1 cellular context compared by ENCODE assay signal in the genomic region with DNA sequence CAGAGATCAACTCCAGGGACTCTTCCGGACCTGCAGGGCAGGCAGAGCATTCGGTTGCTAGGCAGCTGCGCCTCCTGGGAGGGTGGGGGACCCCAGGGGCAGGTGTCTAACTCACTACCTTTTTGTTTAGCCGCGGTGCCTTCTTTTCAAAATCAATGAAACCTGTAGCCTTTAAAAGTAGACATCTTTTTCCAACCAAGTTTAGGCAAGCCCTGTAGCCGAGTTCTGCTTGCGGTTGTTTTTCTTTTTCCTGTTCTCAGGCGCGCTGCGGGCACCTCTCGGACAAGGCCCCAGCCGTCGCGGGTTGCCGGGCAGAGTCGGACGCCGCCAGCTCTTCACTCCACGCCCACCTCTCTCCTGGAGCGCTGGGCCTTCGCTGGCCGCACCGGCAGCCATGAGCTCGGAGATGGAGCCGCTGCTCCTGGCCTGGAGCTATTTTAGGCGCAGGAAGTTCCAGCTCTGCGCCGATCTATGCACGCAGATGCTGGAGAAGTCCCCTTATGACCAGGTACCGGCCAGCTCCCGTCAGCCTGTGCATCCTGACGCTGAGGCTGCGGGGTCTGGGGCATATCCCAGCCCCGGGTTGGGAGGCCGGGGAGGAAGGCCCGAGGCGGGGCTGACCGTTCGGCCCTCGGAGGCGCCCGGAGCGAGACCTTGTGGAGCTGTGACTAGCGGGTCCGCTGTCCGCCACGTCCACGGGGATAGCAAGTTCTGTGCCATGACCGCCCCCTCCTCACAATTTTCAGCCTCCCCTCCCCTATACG.
TF ChIP-seq lines count a peak whose summit lies in the region.

A gene (plus strand): TSS at position 338 of the 764 bp plus-strand sequence. CDS start 57 bp downstream, at position 395.

TF ChIP-seq in A549, 52 proteins besides CTCF, POLR2A, EP300 and RAD21 (continued from another document):
- TF ChIP-seq MAZ (IDR thresholded peaks at IDR 0.05; ENCODE audit: borderline replicate concordance, low read depth, low read length) (no peak), BHLHE40 (IDR thresholded peaks at IDR 0.05; ENCODE audit: low read depth, low read length) (no peak), HOXA7 (CRISPR knock-in tag; IDR thresholded peaks at IDR 0.05) (no peak), CBX8 (IDR thresholded peaks at IDR 0.05) (no peak), JUN (IDR thresholded peaks at IDR 0.05) (peak; percentile 79 to 86), CBX2 (IDR thresholded peaks at IDR 0.05; ENCODE audit: borderline replicate concordance, low read depth) (no peak), EHMT2 (IDR thresholded peaks at IDR 0.05; ENCODE audit: low read depth) (no peak), SMC3 (IDR thresholded peaks at IDR 0.05) (peak; percentile 12; the same call in 1 of the 3 replicates), HEYL (CRISPR knock-in tag; IDR thresholded peaks at IDR 0.05) (no peak), HDAC2 (IDR thresholded peaks at IDR 0.05) (no peak), GATA3 (IDR thresholded peaks at IDR 0.05; ENCODE audit: borderline replicate concordance) (no peak), SREBF2 (IDR thresholded peaks at IDR 0.05) (no peak), MAFK (IDR thresholded peaks at IDR 0.05; ENCODE audit: partially characterized antibody) (no peak), RCOR1 (IDR thresholded peaks at IDR 0.05; ENCODE audit: low read depth, low read length) (no peak), JUNB (IDR thresholded peaks at IDR 0.05) (no peak), NFE2L2 (conservative IDR thresholded peaks at IDR 0.05; ENCODE audit: low read length) (no peak), EHF (CRISPR knock-in tag; IDR thresholded peaks at IDR 0.05) (no peak), FOSL2 (IDR thresholded peaks at IDR 0.05) (no peak), FOSL2 (CRISPR knock-in tag; IDR thresholded peaks at IDR 0.05) (no peak), FOXS1 (CRISPR knock-in tag; IDR thresholded peaks at IDR 0.05) (no peak), NPAS2 (CRISPR knock-in tag; IDR thresholded peaks at IDR 0.05; ENCODE audit: borderline replicate concordance) (no peak), HOXB5 (CRISPR knock-in tag; IDR thresholded peaks at IDR 0.05) (no peak), TFCP2L1 (CRISPR knock-in tag; IDR thresholded peaks at IDR 0.05) (no peak; the same call in 1 of the 2 replicates), ZNF302 (CRISPR knock-in tag; IDR thresholded peaks at IDR 0.05) (no peak), CHD4 (IDR thresholded peaks at IDR 0.05; ENCODE audit: borderline replicate concordance) (no peak), ZC3H11A (IDR thresholded peaks at IDR 0.05) (no peak), RNF2 (IDR thresholded peaks at IDR 0.05; ENCODE audit: borderline replicate concordance, low read depth) (no peak), RARB (CRISPR knock-in tag; IDR thresholded peaks at IDR 0.05) (no peak), PHF8 (IDR thresholded peaks at IDR 0.05; ENCODE audit: borderline replicate concordance, low read depth) (peak; percentile 93), FOSB (CRISPR knock-in tag; IDR thresholded peaks at IDR 0.05) (no peak), ZSCAN20 (CRISPR knock-in tag; IDR thresholded peaks at IDR 0.05) (no peak), KDM5A (IDR thresholded peaks at IDR 0.05) (no peak)
- TF ChIP-seq, protein P1, sequence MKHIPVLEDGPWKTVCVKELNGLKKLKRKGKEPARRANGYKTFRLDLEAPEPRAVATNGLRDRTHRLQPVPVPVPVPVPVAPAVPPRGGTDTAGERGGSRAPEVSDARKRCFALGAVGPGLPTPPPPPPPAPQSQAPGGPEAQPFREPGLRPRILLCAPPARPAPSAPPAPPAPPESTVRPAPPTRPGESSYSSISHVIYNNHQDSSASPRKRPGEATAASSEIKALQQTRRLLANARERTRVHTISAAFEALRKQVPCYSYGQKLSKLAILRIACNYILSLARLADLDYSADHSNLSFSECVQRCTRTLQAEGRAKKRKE (CRISPR knock-in tag; IDR thresholded peaks at IDR 0.05; ENCODE audit: low read depth) = no peak
- TF ChIP-seq, protein P2, sequence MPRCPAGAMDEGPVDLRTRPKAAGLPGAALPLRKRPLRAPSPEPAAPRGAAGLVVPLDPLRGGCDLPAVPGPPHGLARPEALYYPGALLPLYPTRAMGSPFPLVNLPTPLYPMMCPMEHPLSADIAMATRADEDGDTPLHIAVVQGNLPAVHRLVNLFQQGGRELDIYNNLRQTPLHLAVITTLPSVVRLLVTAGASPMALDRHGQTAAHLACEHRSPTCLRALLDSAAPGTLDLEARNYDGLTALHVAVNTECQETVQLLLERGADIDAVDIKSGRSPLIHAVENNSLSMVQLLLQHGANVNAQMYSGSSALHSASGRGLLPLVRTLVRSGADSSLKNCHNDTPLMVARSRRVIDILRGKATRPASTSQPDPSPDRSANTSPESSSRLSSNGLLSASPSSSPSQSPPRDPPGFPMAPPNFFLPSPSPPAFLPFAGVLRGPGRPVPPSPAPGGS (IDR thresholded peaks at IDR 0.05) = peak; percentile 50; the same call in 1 of the 3 replicates
- TF ChIP-seq, protein P3, sequence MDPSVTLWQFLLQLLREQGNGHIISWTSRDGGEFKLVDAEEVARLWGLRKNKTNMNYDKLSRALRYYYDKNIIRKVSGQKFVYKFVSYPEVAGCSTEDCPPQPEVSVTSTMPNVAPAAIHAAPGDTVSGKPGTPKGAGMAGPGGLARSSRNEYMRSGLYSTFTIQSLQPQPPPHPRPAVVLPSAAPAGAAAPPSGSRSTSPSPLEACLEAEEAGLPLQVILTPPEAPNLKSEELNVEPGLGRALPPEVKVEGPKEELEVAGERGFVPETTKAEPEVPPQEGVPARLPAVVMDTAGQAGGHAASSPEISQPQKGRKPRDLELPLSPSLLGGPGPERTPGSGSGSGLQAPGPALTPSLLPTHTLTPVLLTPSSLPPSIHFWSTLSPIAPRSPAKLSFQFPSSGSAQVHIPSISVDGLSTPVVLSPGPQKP (IDR thresholded peaks at IDR 0.05; ENCODE audit: low read depth, low read length) = no peak
- TF ChIP-seq, protein P4, sequence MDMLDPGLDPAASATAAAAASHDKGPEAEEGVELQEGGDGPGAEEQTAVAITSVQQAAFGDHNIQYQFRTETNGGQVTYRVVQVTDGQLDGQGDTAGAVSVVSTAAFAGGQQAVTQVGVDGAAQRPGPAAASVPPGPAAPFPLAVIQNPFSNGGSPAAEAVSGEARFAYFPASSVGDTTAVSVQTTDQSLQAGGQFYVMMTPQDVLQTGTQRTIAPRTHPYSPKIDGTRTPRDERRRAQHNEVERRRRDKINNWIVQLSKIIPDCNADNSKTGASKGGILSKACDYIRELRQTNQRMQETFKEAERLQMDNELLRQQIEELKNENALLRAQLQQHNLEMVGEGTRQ (IDR thresholded peaks at IDR 0.05) = no peak; the same call in 1 of the 2 replicates
- TF ChIP-seq, protein P5, sequence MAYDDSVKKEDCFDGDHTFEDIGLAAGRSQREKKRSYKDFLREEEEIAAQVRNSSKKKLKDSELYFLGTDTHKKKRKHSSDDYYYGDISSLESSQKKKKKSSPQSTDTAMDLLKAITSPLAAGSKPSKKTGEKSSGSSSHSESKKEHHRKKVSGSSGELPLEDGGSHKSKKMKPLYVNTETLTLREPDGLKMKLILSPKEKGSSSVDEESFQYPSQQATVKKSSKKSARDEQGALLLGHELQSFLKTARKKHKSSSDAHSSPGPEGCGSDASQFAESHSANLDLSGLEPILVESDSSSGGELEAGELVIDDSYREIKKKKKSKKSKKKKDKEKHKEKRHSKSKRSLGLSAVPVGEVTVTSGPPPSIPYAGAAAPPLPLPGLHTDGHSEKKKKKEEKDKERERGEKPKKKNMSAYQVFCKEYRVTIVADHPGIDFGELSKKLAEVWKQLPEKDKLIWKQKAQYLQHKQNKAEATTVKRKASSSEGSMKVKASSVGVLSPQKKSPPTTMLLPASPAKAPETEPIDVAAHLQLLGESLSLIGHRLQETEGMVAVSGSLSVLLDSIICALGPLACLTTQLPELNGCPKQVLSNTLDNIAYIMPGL (CRISPR knock-in tag; IDR thresholded peaks at IDR 0.05; ENCODE audit: borderline replicate concordance) = no peak
- TF ChIP-seq, protein P6, sequence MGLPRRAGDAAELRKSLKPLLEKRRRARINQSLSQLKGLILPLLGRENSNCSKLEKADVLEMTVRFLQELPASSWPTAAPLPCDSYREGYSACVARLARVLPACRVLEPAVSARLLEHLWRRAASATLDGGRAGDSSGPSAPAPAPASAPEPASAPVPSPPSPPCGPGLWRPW (IDR thresholded peaks at IDR 0.05) = no peak
